In genomic region chr13:28541966-28542365, GRCh38 we compare ENCODE assay signal across 20 cellular contexts. TPM values are rescaled to one million over a fixed set of nuclear protein-coding genes. Genes with fewer than 3 reads are reported as not detected.
A peak's percentile ranks its signal among the peaks of the same experiment; 100 is the strongest.
DNase-seq lines count a peak whose midpoint lies in the region; ATAC-seq and TF ChIP-seq lines count a peak whose summit lies in the region.
"Had no signal": no experiment of that assay in that cellular context is flagged by ENCODE, and none has a peak within 500 bp of the region (broad histone marks: within the 10 kb centered on the region; RNA-seq: fewer than 3 reads in every experiment).

No MANE protein-coding gene starts in this region.

- H3K4me3 Mint-ChIP-seq in activated T-cell treated with anti-CD3 and anti-CD28 coated beads, Interleukin-2, amount 50 U/mL, for 72 hours: peak overlapping the region in 1 of 2 donors; percentile 11
- H3K4me3 Mint-ChIP-seq: T-cell had no signal

- H3K27me3 Mint-ChIP-seq in activated T-cell treated with anti-CD3 and anti-CD28 coated beads, Interleukin-2, amount 50 U/mL, for 72 hours (ENCODE audit: low read depth): peaks cover 27% of the 10 kb centered on the region

- no peak for ATAC-seq in activated T-cell treated with anti-CD3 and anti-CD28 coated beads, Interleukin-2, amount 50 U/mL, for 72 hours (replicated peaks in 1 of 2)
- no peak for ATAC-seq in GM21423 (IDR thresholded peaks at IDR 0.05; ENCODE audit: unreplicated experiment)
- ATAC-seq: A549, T-cell had no signal

- DNase-seq in activated T-cell treated with anti-CD3 and anti-CD28 coated beads, Interleukin-2, amount 50 U/mL, for 72 hours: no peak
- DNase-seq in activated T-cell treated with anti-CD3 and anti-CD28 coated beads, Interleukin-2, amount 50 U/mL, for 48 hours: no peak
- peak; percentile 11 for DNase-seq in NAMALWA (ENCODE audit: low spot score)
- peak; percentile 20 to 83 for DNase-seq in cardiac fibroblast (ENCODE audit: low read depth in 2 of 2)
- no peak for DNase-seq in NCI-H2227 treated with DMSO at 0.1 percent for 48 hours (lab: John Stamatoyannopoulos, UW)
- no peak for DNase-seq in stimulated activated CD8-positive, alpha-beta memory T cell treated with anti-CD3 and anti-CD28 coated beads, Interleukin-4, amount 100 ng/mL, for 48 hours
- DNase-seq: BE2C, GOT3, HCEC 1CT, MV-4-11, NCI-H1417 treated with DMSO at 0.1 percent for 48 hours, NCI-H187, NCI-H345, NCI-H524, OCI-M1, SJCRH30, T-cell had no signal

- peaks cover 52% of the 10 kb centered on the region for H3K4me1 Mint-ChIP-seq in activated T-cell treated with anti-CD3 and anti-CD28 coated beads, Interleukin-2, amount 50 U/mL, for 72 hours (ENCODE audit: low read depth)
- H3K4me1 Mint-ChIP-seq: T-cell had no signal

- H3K4me3 ChIP-seq in cardiac fibroblast (replicated peaks in 1 of 2; ENCODE audit: low read depth in 2 of 2, low read length in 2 of 2): no peak overlapping the region
- H3K4me3 ChIP-seq: A549, GM12878, SJCRH30 had no signal

- H3K36me3 Mint-ChIP-seq in activated T-cell treated with anti-CD3 and anti-CD28 coated beads, Interleukin-2, amount 50 U/mL, for 72 hours (ENCODE audit: insufficient read depth in 2 of 2): peaks cover 12 to 15% of the 10 kb centered on the region in 2 donors
- H3K36me3 Mint-ChIP-seq: T-cell had no signal

- H3K27ac Mint-ChIP-seq in activated T-cell treated with anti-CD3 and anti-CD28 coated beads, Interleukin-2, amount 50 U/mL, for 72 hours: peak overlapping the region; percentile 8
- H3K27ac Mint-ChIP-seq: T-cell had no signal

- no peak for TF ChIP-seq CTCF in cardiac fibroblast (IDR thresholded peaks at IDR 0.05; ENCODE audit: low read depth, low read length)

- H3K9me3 Mint-ChIP-seq in activated T-cell treated with anti-CD3 and anti-CD28 coated beads, Interleukin-2, amount 50 U/mL, for 72 hours: peaks cover 11 to 13% of the 10 kb centered on the region in 2 donors

RNA-seq across cellular contexts. Expression of gene FLT1, which starts 47.0 kb away (rescaled TPM):
- 10 to 100 TPM; 35.8 to 43.8 TPM for total RNA-seq in activated T-cell treated with anti-CD3 and anti-CD28 coated beads, Interleukin-2, amount 50 U/mL, for 72 hours

Comparison
In these comparisons a context has a peak if more than half of its experiments do, and no peak if none do; other contexts are left out.
1. DNase-seq: peak in NAMALWA (single experiment) and cardiac fibroblast (2 of 2); none in activated T-cell treated with anti-CD3 and anti-CD28 coated beads, Interleukin-2, amount 50 U/mL, for 72 hours (0 of 2), activated T-cell treated with anti-CD3 and anti-CD28 coated beads, Interleukin-2, amount 50 U/mL, for 48 hours (0 of 2), NCI-H2227 treated with DMSO at 0.1 percent for 48 hours (single experiment) and stimulated activated CD8-positive, alpha-beta memory T cell treated with anti-CD3 and anti-CD28 coated beads, Interleukin-4, amount 100 ng/mL, for 48 hours (single experiment).